9 cellular contexts compared by ENCODE assay signal in genomic region chr3:184563569-184563925, GRCh38. TPM values are rescaled to one million over a fixed set of nuclear protein-coding genes. Genes with fewer than 3 reads are reported as not detected.
DNase-seq lines count a peak whose midpoint lies in the region; ATAC-seq and TF ChIP-seq lines count a peak whose summit lies in the region.
"Had no signal": no experiment of that assay in that cellular context is flagged by ENCODE, and none has a peak within 500 bp of the region (broad histone marks: within the 10 kb centered on the region; RNA-seq: fewer than 3 reads in every experiment).

No MANE protein-coding gene starts in this region.

- ATAC-seq in HG03108 (IDR thresholded peaks at IDR 0.05; ENCODE audit: unreplicated experiment) (no peak), GM21447 (IDR thresholded peaks at IDR 0.05; ENCODE audit: unreplicated experiment) (no peak)

- peak overlapping the region; percentile 80 for H3K4me2 ChIP-seq in fibroblast of lung (ENCODE audit: extremely low read depth, insufficient read depth, low read length)

- H3K9me3 ChIP-seq in AG04450 (ENCODE audit: control insufficient read depth, insufficient read depth, low read length) = no peaks in the 10 kb centered on the region; the same call in 1 of the 2 replicates
- H3K9me3 ChIP-seq in NT2/D1 (ENCODE audit: insufficient read depth, low read length) = no peaks in the 10 kb centered on the region
- H3K9me3 ChIP-seq in fibroblast of lung (ENCODE audit: control insufficient read depth, insufficient read depth, low read depth, low read length) = no peaks in the 10 kb centered on the region
- H3K9me3 ChIP-seq in neuron (ENCODE audit: low read length) = no peaks in the 10 kb centered on the region

- TF ChIP-seq CTCF in AG04450 (IDR thresholded peaks at IDR 0.05; ENCODE audit: low read depth, low read length) (no peak), fibroblast of lung (conservative IDR thresholded peaks at IDR 0.05 in 1 of 2, IDR thresholded peaks at IDR 0.05 in 1 of 2; ENCODE audit: low read depth in 1 of 2, low read length in 2 of 2) (no peak)

- H3K4me3 ChIP-seq in AG04450 (ENCODE audit: low read depth, low read length) (peak overlapping the region; percentile 67), NT2/D1 (ENCODE audit: insufficient read length, low read depth) (peak overlapping the region; percentile 66), fibroblast of lung (replicated peaks in 1 of 4; ENCODE audit: control extremely low read depth in 1 of 4, insufficient read depth in 1 of 4, low read depth in 3 of 4, low read length in 4 of 4) (peak overlapping the region in 3 of 4 experiments; percentile 40 to 81 (median 53)), neuron (ENCODE audit: low read length) (peak overlapping the region; percentile 58)

- H2AFZ ChIP-seq in fibroblast of lung (ENCODE audit: low read length) = peak overlapping the region; percentile 12
- H2AFZ ChIP-seq in neuron (ENCODE audit: low read depth, low read length) = no peak overlapping the region

- H3K36me3 ChIP-seq in NT2/D1 (ENCODE audit: insufficient read depth, insufficient read length, low read length) (peaks cover 6% of the 10 kb centered on the region), fibroblast of lung (ENCODE audit: control insufficient read depth, insufficient read depth, low read length) (no peaks in the 10 kb centered on the region), neuron (ENCODE audit: insufficient read depth, low read length) (no peaks in the 10 kb centered on the region)

- peaks cover 12% of the 10 kb centered on the region for H3K27me3 ChIP-seq in AG04450 (ENCODE audit: control insufficient read depth, insufficient read depth, low read length)
- peaks cover 80% of the 10 kb centered on the region for H3K27me3 ChIP-seq in NT2/D1 (ENCODE audit: insufficient read depth, insufficient read length)
- peaks cover 6% of the 10 kb centered on the region for H3K27me3 ChIP-seq in fibroblast of lung (ENCODE audit: control insufficient read depth, insufficient read depth, low read length)
- peaks cover 14% of the 10 kb centered on the region for H3K27me3 ChIP-seq in neuron (ENCODE audit: insufficient read depth, low read length)

- no peaks in the 10 kb centered on the region for H4K20me1 ChIP-seq in fibroblast of lung (ENCODE audit: control insufficient read depth, extremely low read depth, insufficient read depth, low read length)

- peaks cover 5% of the 10 kb centered on the region for H3K79me2 ChIP-seq in fibroblast of lung (ENCODE audit: control insufficient read depth, insufficient read depth, low read length)

- no peak for DNase-seq in AG04450 (ENCODE audit: low read depth, low spot score)
- no peak for DNase-seq in NT2/D1 (ENCODE audit: low read depth, low spot score)
- no peak for DNase-seq in fibroblast of lung (ENCODE audit: low read depth in 2 of 2)
- no peak for DNase-seq in nucleus accumbens (lab: John Stamatoyannopoulos, UW)
- no peak for DNase-seq in GM19240 (ENCODE audit: insufficient read length, low spot score)
- DNase-seq: activated CD4-positive, alpha-beta T cell treated with anti-CD3 and anti-CD28 coated beads, Interleukin-2, amount 10 ng/mL, durations not matched to agents 7 days and 5 days had no signal

- CTCF ChIA-PET in AG04450 (lab: Charles Lee) = interaction anchor here (1.0 to 3.0 kb wide), 2 partner anchors 215 to 239 kb away, joined by 8 to 14 read pairs; no protein-coding TSS in a partner anchor

- peaks cover 54% of the 10 kb centered on the region for H3K4me1 ChIP-seq in NT2/D1 (ENCODE audit: insufficient read depth, insufficient read length)
- peaks cover 33% of the 10 kb centered on the region for H3K4me1 ChIP-seq in fibroblast of lung (ENCODE audit: control insufficient read depth, extremely low read depth, insufficient read depth, low read length)
- H3K4me1 ChIP-seq in neuron (ENCODE audit: insufficient read depth, low read length) = peaks cover 62% of the 10 kb centered on the region

- H3K27ac ChIP-seq in AG04450 (ENCODE audit: low read depth, low read length) (no peak overlapping the region), fibroblast of lung (ENCODE audit: insufficient read depth, low read length) (no peak overlapping the region)

- H3K9ac ChIP-seq in NT2/D1 (ENCODE audit: insufficient read length, low read depth) (peak overlapping the region; percentile 80), fibroblast of lung (ENCODE audit: insufficient read depth, low read length) (no peak overlapping the region)

- POLR2A ChIA-PET in AG04450 (lab: Yijun Ruan, JAX) = interaction anchor here (1.1 kb wide), 2 partner anchors 148 to 210 kb away, joined by 3 to 5 read pairs; partner anchors contain the start of gene MAGEF1

RNA-seq across cellular contexts. Expression of gene EPHB3, which starts 2.0 kb away (rescaled TPM):
- 1.9 TPM in 2 replicates for polyA plus RNA-seq in AG04450 (2011; rRNA removed)
- polyA minus RNA-seq in AG04450 (2011; rRNA and poly(A)+ RNA removed) = 5.9 and 6.5 TPM in 2 replicates
- total RNA-seq in fibroblast of lung = 3.9 and 7.6 TPM in 2 replicates
- 1.6 and 2.2 TPM in 2 replicates for polyA plus RNA-seq in fibroblast of lung
- polyA plus RNA-seq in fibroblast of lung (2012) = 4.0 and 5.1 TPM in 2 replicates
- polyA minus RNA-seq in fibroblast of lung (ENCODE audit: low replicate concordance) = 21.6 and 24.8 TPM in 2 replicates
